ENCODE assay signal across 8 cellular contexts in genomic region chr14:72420749-72421452, GRCh38.
DNase-seq lines count a peak whose midpoint lies in the region; ATAC-seq and TF ChIP-seq lines count a peak whose summit lies in the region.

No MANE protein-coding gene starts in this region.

- H3K27me3 ChIP-seq in colonic mucosa = no peaks in the 10 kb centered on the region

- no peaks in the 10 kb centered on the region for H3K9me3 ChIP-seq in colonic mucosa

- WGBS in lower leg skin, 2 donors = 27 to 28% methylated on average over 16 of the region's 16 CpGs

- no peak for ATAC-seq in GM19395 (IDR thresholded peaks at IDR 0.05; ENCODE audit: unreplicated experiment)

- DNase-seq in SHP77 (lab: John Stamatoyannopoulos, UW) = peak; percentile 32 to 54
- DNase-seq in SHP77 treated with DMSO at 0.1 percent for 48 hours (lab: John Stamatoyannopoulos, UW) = no peak
- peak; percentile 78 for DNase-seq in NCI-H2227 (lab: John Stamatoyannopoulos, UW; ENCODE audit: unreplicated experiment)
- DNase-seq in activated CD4-positive, alpha-beta T cell treated with anti-CD3 and anti-CD28 coated beads for 24 hours (ENCODE audit: low read depth in 2 of 2) = peak; percentile 58 to 84
- DNase-seq in colonic mucosa = peak; percentile 80
- DNase-seq in lower leg skin (ENCODE audit: low spot score in 2 of 2) = peak; percentile 63 to 92
- DNase-seq in stimulated activated CD4-positive, alpha-beta T cell treated with anti-CD3 and anti-CD28 coated beads, TNF-alpha, amount 100 ng/mL, for 48 hours (ENCODE audit: low read depth in 3 of 3) = peak; percentile 54 to 78 (median 65)

- no peaks in the 10 kb centered on the region for H3K36me3 ChIP-seq in colonic mucosa

- TF ChIP-seq CTCF in colonic mucosa (IDR thresholded peaks at IDR 0.05) (peak; percentile 91), lower leg skin (IDR thresholded peaks at IDR 0.05) (peak in 1 of 3 donors; percentile 28)

- H3K4me1 ChIP-seq in colonic mucosa = no peaks in the 10 kb centered on the region

- H3K9ac ChIP-seq in colonic mucosa (ENCODE audit: low read depth in 2 of 2, low read length in 2 of 2) = no peak overlapping the region

- H3K27ac ChIP-seq in colonic mucosa = no peak overlapping the region

- H3K4me3 ChIP-seq in colonic mucosa (no peak overlapping the region), lower leg skin (ENCODE audit: low read depth, poor library complexity, severe bottlenecking) (no peak overlapping the region)

- intact Hi-C loops in colonic mucosa (cut with DNase I) = loop anchor here (5.0 kb wide), 1 partner anchor 399 kb away; no protein-coding TSS in a partner anchor
- intact Hi-C loops in lower leg skin (cut with DNase I; ENCODE audit: low total_unique reads) = no loop called here

- no peak for TF ChIP-seq POLR2A in lower leg skin (IDR thresholded peaks at IDR 0.05)
